1 cellular context compared by ENCODE assay signal in the genomic region with DNA sequence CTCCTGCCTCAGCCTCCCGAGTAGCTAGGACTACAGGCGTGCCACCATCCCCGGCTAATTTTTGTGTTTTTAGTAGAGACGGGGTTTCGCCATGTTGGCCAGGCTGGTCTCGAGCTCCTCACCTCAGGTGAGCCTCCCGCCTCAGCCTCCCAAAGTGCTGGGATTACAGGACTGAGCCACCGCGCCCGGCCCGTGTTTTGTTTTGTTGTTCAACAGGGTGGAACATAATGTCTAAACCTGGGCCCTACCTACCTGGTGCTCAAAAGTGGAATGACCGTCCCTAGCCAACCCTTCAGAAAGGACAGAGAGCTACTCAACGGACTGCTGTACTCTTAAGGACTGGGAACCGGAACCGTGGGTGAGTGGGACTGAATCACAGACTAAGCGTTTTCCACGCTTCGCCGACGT.
A peak's percentile ranks its signal among the peaks of the same experiment; 100 is the strongest.
TF ChIP-seq lines count a peak whose summit lies in the region.

No MANE protein-coding gene starts in this region.

TF ChIP-seq in HepG2, 621 proteins besides CTCF, POLR2A, EP300 and RAD21 (continued from another document):
- TF ChIP-seq, protein P1, sequence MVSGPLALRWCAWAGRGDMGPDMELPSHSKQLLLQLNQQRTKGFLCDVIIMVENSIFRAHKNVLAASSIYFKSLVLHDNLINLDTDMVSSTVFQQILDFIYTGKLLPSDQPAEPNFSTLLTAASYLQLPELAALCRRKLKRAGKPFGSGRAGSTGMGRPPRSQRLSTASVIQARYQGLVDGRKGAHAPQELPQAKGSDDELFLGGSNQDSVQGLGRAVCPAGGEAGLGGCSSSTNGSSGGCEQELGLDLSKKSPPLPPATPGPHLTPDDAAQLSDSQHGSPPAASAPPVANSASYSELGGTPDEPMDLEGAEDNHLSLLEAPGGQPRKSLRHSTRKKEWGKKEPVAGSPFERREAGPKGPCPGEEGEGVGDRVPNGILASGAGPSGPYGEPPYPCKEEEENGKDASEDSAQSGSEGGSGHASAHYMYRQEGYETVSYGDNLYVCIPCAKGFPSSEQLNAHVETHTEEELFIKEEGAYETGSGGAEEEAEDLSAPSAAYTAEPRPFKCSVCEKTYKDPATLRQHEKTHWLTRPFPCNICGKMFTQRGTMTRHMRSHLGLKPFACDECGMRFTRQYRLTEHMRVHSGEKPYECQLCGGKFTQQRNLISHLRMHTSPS (CRISPR knock-in tag; IDR thresholded peaks at IDR 0.05; ENCODE audit: low read depth): no peak
- TF ChIP-seq KLF15 (CRISPR knock-in tag; IDR thresholded peaks at IDR 0.05; ENCODE audit: borderline replicate concordance) (no peak), ZNF234 (CRISPR knock-in tag; conservative IDR thresholded peaks at IDR 0.05) (0 out of 2 replicates have a peak, but pooled peaks have one; percentile 41), PRPF4 (IDR thresholded peaks at IDR 0.05; ENCODE audit: low read depth, low read length, poor library complexity, severe bottlenecking) (peak; percentile 60), ZNF274 (CRISPR knock-in tag; IDR thresholded peaks at IDR 0.05) (no peak), TP53 (CRISPR knock-in tag; conservative IDR thresholded peaks at IDR 0.05) (peak; percentile 59; the same call in 1 of the 2 replicates), KLF11 (CRISPR knock-in tag; IDR thresholded peaks at IDR 0.05) (no peak), ZNF260 (CRISPR knock-in tag; IDR thresholded peaks at IDR 0.05; ENCODE audit: borderline replicate concordance, low read depth) (0 out of 2 replicates have a peak, but pooled peaks have one; percentile 77), REPIN1 (CRISPR knock-in tag; IDR thresholded peaks at IDR 0.05; ENCODE audit: borderline replicate concordance, low read depth) (no peak), KLF9 (CRISPR knock-in tag; IDR thresholded peaks at IDR 0.05; ENCODE audit: low read depth) (no peak), SNAI1 (CRISPR knock-in tag; IDR thresholded peaks at IDR 0.05; ENCODE audit: borderline replicate concordance) (0 out of 2 replicates have a peak, but pooled peaks have one; percentile 29), ASH2L (IDR thresholded peaks at IDR 0.05; ENCODE audit: insufficient read length, low read depth, low read length) (no peak), SALL2 (CRISPR knock-in tag; IDR thresholded peaks at IDR 0.05) (0 out of 2 replicates have a peak, but pooled peaks have one; percentile 8), ZNF292 (CRISPR knock-in tag; IDR thresholded peaks at IDR 0.05; ENCODE audit: borderline replicate concordance, low read depth) (no peak), RBAK (CRISPR knock-in tag; IDR thresholded peaks at IDR 0.05) (no peak), ZNF512 (CRISPR knock-in tag; IDR thresholded peaks at IDR 0.05) (no peak; the same call in none of the 2 replicates), ZNF766 (CRISPR knock-in tag; IDR thresholded peaks at IDR 0.05; ENCODE audit: borderline replicate concordance) (0 out of 2 replicates have a peak, but pooled peaks have one; percentile 4), MATR3 (CRISPR knock-in tag; IDR thresholded peaks at IDR 0.05) (no peak), HMG20A (CRISPR knock-in tag; IDR thresholded peaks at IDR 0.05; ENCODE audit: borderline replicate concordance) (no peak), ZNF513 (CRISPR knock-in tag; conservative IDR thresholded peaks at IDR 0.05) (no peak), CREB3 (CRISPR knock-in tag; IDR thresholded peaks at IDR 0.05) (peak; percentile 24; the same call in 1 of the 2 replicates), IKZF4 (CRISPR knock-in tag; IDR thresholded peaks at IDR 0.05; ENCODE audit: borderline replicate concordance, low read depth, not compliant biosample characterization) (peak; percentile 6), FOXK2 (IDR thresholded peaks at IDR 0.05) (no peak)
- TF ChIP-seq, protein P2, sequence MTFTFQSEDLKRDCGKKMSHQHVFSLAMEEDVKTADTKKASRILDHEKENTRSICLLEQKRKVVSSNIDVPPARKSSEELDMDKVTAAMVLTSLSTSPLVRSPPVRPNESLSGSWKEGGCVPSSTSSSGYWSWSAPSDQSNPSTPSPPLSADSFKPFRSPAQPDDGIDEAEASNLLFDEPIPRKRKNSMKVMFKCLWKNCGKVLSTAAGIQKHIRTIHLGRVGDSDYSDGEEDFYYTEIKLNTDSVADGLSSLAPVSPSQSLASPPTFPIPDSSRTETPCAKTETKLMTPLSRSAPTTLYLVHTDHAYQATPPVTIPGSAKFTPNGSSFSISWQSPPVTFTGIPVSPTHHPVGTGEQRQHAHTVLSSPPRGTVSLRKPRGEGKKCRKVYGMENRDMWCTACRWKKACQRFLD (CRISPR knock-in tag; IDR thresholded peaks at IDR 0.05; ENCODE audit: borderline replicate concordance): 0 out of 2 replicates have a peak, but pooled peaks have one; percentile 4
- TF ChIP-seq, protein P3, sequence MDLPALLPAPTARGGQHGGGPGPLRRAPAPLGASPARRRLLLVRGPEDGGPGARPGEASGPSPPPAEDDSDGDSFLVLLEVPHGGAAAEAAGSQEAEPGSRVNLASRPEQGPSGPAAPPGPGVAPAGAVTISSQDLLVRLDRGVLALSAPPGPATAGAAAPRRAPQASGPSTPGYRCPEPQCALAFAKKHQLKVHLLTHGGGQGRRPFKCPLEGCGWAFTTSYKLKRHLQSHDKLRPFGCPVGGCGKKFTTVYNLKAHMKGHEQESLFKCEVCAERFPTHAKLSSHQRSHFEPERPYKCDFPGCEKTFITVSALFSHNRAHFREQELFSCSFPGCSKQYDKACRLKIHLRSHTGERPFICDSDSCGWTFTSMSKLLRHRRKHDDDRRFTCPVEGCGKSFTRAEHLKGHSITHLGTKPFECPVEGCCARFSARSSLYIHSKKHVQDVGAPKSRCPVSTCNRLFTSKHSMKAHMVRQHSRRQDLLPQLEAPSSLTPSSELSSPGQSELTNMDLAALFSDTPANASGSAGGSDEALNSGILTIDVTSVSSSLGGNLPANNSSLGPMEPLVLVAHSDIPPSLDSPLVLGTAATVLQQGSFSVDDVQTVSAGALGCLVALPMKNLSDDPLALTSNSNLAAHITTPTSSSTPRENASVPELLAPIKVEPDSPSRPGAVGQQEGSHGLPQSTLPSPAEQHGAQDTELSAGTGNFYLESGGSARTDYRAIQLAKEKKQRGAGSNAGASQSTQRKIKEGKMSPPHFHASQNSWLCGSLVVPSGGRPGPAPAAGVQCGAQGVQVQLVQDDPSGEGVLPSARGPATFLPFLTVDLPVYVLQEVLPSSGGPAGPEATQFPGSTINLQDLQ (CRISPR knock-in tag; IDR thresholded peaks at IDR 0.05): peak; percentile 47
- TF ChIP-seq, protein P4, sequence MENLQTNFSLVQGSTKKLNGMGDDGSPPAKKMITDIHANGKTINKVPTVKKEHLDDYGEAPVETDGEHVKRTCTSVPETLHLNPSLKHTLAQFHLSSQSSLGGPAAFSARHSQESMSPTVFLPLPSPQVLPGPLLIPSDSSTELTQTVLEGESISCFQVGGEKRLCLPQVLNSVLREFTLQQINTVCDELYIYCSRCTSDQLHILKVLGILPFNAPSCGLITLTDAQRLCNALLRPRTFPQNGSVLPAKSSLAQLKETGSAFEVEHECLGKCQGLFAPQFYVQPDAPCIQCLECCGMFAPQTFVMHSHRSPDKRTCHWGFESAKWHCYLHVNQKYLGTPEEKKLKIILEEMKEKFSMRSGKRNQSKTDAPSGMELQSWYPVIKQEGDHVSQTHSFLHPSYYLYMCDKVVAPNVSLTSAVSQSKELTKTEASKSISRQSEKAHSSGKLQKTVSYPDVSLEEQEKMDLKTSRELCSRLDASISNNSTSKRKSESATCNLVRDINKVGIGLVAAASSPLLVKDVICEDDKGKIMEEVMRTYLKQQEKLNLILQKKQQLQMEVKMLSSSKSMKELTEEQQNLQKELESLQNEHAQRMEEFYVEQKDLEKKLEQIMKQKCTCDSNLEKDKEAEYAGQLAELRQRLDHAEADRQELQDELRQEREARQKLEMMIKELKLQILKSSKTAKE (CRISPR knock-in tag; IDR thresholded peaks at IDR 0.05; ENCODE audit: borderline replicate concordance): no peak
- TF ChIP-seq, protein P5, sequence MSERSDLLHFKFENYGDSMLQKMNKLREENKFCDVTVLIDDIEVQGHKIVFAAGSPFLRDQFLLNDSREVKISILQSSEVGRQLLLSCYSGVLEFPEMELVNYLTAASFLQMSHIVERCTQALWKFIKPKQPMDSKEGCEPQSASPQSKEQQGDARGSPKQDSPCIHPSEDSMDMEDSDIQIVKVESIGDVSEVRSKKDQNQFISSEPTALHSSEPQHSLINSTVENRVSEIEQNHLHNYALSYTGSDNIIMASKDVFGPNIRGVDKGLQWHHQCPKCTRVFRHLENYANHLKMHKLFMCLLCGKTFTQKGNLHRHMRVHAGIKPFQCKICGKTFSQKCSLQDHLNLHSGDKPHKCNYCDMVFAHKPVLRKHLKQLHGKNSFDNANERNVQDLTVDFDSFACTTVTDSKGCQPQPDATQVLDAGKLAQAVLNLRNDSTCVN (CRISPR knock-in tag; IDR thresholded peaks at IDR 0.05; ENCODE audit: borderline replicate concordance): no peak
